In genomic region chr20:20710443-20710842, GRCh38 we compare ENCODE assay signal across 9 cellular contexts. TPM values are rescaled to one million over a fixed set of nuclear protein-coding genes. Genes with fewer than 3 reads are reported as not detected.
A peak's percentile ranks its signal among the peaks of the same experiment; 100 is the strongest.
DNase-seq lines count a peak whose midpoint lies in the region; ATAC-seq, FAIRE-seq and TF ChIP-seq lines count a peak whose summit lies in the region.
"Had no signal": no experiment of that assay in that cellular context is flagged by ENCODE, and none has a peak within 500 bp of the region (broad histone marks: within the 10 kb centered on the region; RNA-seq: fewer than 3 reads in every experiment).

No MANE protein-coding gene starts in this region.

- no peak for TF ChIP-seq EP300 in H1 (IDR thresholded peaks at IDR 0.05; ENCODE audit: borderline replicate concordance in 1 of 2, low read depth in 2 of 2, low read length in 2 of 2)

- no peak overlapping the region for H3K14ac ChIP-seq in H1 (ENCODE audit: insufficient read length)

- peaks cover 10 to 58% of the 10 kb centered on the region in 2 experiments for H3K79me2 ChIP-seq in H1 (ENCODE audit: control insufficient read depth in 1 of 2, insufficient read depth in 2 of 2, low read length in 2 of 2)

- no peak for FAIRE-seq in H1 (lab: Jason Lieb, UNC)

- no peak overlapping the region for H3K27ac ChIP-seq in CD8-positive, alpha-beta T cell (ENCODE audit: low read depth, low read length)
- H3K27ac ChIP-seq in H1 (ENCODE audit: low read depth, low read length): no peak overlapping the region

- H3K79me1 ChIP-seq in H1 (ENCODE audit: low read depth, low read length): peaks cover 9% of the 10 kb centered on the region; the same call in 1 of the 2 replicates

- no peaks in the 10 kb centered on the region for H3K9me3 ChIP-seq in CD8-positive, alpha-beta T cell (ENCODE audit: low read length)
- H3K9me3 ChIP-seq in H1 (ENCODE audit: insufficient read depth in 2 of 2, low read depth in 1 of 2, low read length in 1 of 2) (no peaks in the 10 kb centered on the region), neuron (ENCODE audit: low read length) (no peaks in the 10 kb centered on the region)

- H4K91ac ChIP-seq in H1 (replicated peaks; ENCODE audit: insufficient read length, low read length): no peak overlapping the region

- TF ChIP-seq CTCF in CD8-positive, alpha-beta T cell (IDR thresholded peaks at IDR 0.05): no peak
- TF ChIP-seq CTCF in NB4 (IDR thresholded peaks at IDR 0.05; ENCODE audit: low read depth, low read length): no peak
- TF ChIP-seq CTCF in H1 (IDR thresholded peaks at IDR 0.05; ENCODE audit: control extremely low read depth in 1 of 3, insufficient read depth in 1 of 3, low read depth in 1 of 3, low read length in 3 of 3): no peak

- CTCF ChIA-PET in CD8-positive, alpha-beta T cell (lab: Charles Lee): no interaction called here
- CTCF ChIA-PET in H1 (lab: Charles Lee; ENCODE audit: partially characterized antibody): no interaction called here

- no peak overlapping the region for H2BK12ac ChIP-seq in H1 (ENCODE audit: low read depth, low read length)

- H3K56ac ChIP-seq in H1 (replicated peaks; ENCODE audit: insufficient read length, low read depth, low read length): no peak overlapping the region

- peak overlapping the region; percentile 79 for H3K27ac Mint-ChIP-seq in CD8-positive, alpha-beta T cell

- intact Hi-C loops in CD8-positive, alpha-beta T cell (cut with DNase I, micrococcal nuclease): loop anchor here in 1 of 2 experiments (5.0 to 10.0 kb wide), 3 partner anchors 592 to 1916 kb away; partner anchors contain the start of genes NKX2-4 and XRN2

- no peaks in the 10 kb centered on the region for H3K27me3 ChIP-seq in CD8-positive, alpha-beta T cell (ENCODE audit: insufficient read depth, low read length)
- H3K27me3 ChIP-seq in H1 (replicated peaks in 1 of 4; ENCODE audit: control insufficient read depth in 3 of 4, extremely low read depth in 1 of 4, insufficient read depth in 3 of 4, low read length in 3 of 4) (no peaks in the 10 kb centered on the region; a peak in 2 of 7 replicates), neuron (ENCODE audit: insufficient read depth, low read length) (no peaks in the 10 kb centered on the region)

- H2BK20ac ChIP-seq in H1 (ENCODE audit: low read length): no peak overlapping the region

- no peak overlapping the region for H2BK5ac ChIP-seq in H1 (ENCODE audit: low read depth, low read length)

- no peak for ATAC-seq in CD8-positive, alpha-beta T cell
- no peak for ATAC-seq in HG03342 (IDR thresholded peaks at IDR 0.05; ENCODE audit: unreplicated experiment)
- ATAC-seq in HG03108 (IDR thresholded peaks at IDR 0.05; ENCODE audit: unreplicated experiment): no peak

- peaks cover 41% of the 10 kb centered on the region for H3K4me1 Mint-ChIP-seq in CD8-positive, alpha-beta T cell (ENCODE audit: low read depth)

- H3K23me2 ChIP-seq in H1 (ENCODE audit: low read depth, low read length): peaks cover 4% of the 10 kb centered on the region; the same call in 1 of the 2 replicates

- no peak for DNase-seq in CD8-positive, alpha-beta T cell
- DNase-seq in NB4 (ENCODE audit: low read depth) (no peak), H1 (ENCODE audit: low read depth in 1 of 2, low spot score in 2 of 2) (no peak), SK-N-DZ (ENCODE audit: low spot score) (no peak), COLO668 (lab: John Stamatoyannopoulos, UW; ENCODE audit: unreplicated experiment) (no peak)
- DNase-seq: NCI-H82 had no signal

- H3K4me2 ChIP-seq in H1 (ENCODE audit: insufficient read depth in 1 of 2, low read depth in 2 of 2, low read length in 2 of 2): peak overlapping the region; percentile 24 to 91; a peak in 1 of 4 replicates

- no peak overlapping the region for H2AK5ac ChIP-seq in H1 (ENCODE audit: low read depth, low read length)

- H3K23ac ChIP-seq in H1 (ENCODE audit: insufficient read length): no peak overlapping the region

- WGBS in H1 (ENCODE audit: extremely low coverage in 1 of 2, insufficient coverage in 1 of 2, insufficient read length in 1 of 2, insufficient replicate concordance in 2 of 2, low coverage in 1 of 2, low lambda C conversion rate in 2 of 2, missing lambda C conversion rate in 1 of 2), 2 experiments: 84% methylated on average over 1 of the region's 1 CpG; no CpG with 5 or more reads in 1 of the 2 experiments

- no peaks in the 10 kb centered on the region for H3K9me3 Mint-ChIP-seq in CD8-positive, alpha-beta T cell

- no peak overlapping the region for H3K9ac ChIP-seq in H1 (replicated peaks in 1 of 4; ENCODE audit: extremely low read depth in 1 of 4, low read depth in 3 of 4, low read length in 3 of 4)

- TF ChIP-seq POLR2A in NB4 (IDR thresholded peaks at IDR 0.05; ENCODE audit: extremely low read depth, insufficient read length) (no peak), H1 (IDR thresholded peaks at IDR 0.05; ENCODE audit: control extremely low read depth in 1 of 2, low read depth in 2 of 2, low read length in 2 of 2) (no peak)

- no peak overlapping the region for H3K4ac ChIP-seq in H1 (replicated peaks; ENCODE audit: insufficient read length, low read depth, low read length)

- peaks cover 10% of the 10 kb centered on the region for H3K36me3 Mint-ChIP-seq in CD8-positive, alpha-beta T cell

- POLR2A ChIA-PET in CD8-positive, alpha-beta T cell (lab: Charles Lee): no interaction called here
- POLR2A ChIA-PET in H1 (lab: Charles Lee; ENCODE audit: partially characterized antibody): interaction anchor here (1.3 kb wide), 1 partner anchor 115 kb away, joined by 3 read pairs; no protein-coding TSS in a partner anchor

- peaks cover 0 to 4% of the 10 kb centered on the region in 2 experiments for H4K20me1 ChIP-seq in H1 (replicated peaks in 1 of 2; ENCODE audit: control insufficient read depth in 1 of 2, insufficient read depth in 2 of 2, low read length in 2 of 2)

- no peak overlapping the region for H2BK120ac ChIP-seq in H1 (replicated peaks; ENCODE audit: low read depth, low read length)

- no peak overlapping the region for H4K5ac ChIP-seq in H1 (ENCODE audit: insufficient read length, low read depth, low read length)

- no peak overlapping the region for H2BK15ac ChIP-seq in H1 (ENCODE audit: low read length)

- H2AFZ ChIP-seq in H1 (ENCODE audit: low read length) (no peak overlapping the region), neuron (ENCODE audit: low read depth, low read length) (no peak overlapping the region)

- H3K18ac ChIP-seq in H1 (ENCODE audit: extremely low read depth, low read length): no peak overlapping the region

- H3K4me3 ChIP-seq in CD8-positive, alpha-beta T cell (ENCODE audit: low read depth, low read length): peak overlapping the region; percentile 89
- H3K4me3 ChIP-seq in NB4 (ENCODE audit: low read depth, low read length) (peak overlapping the region; percentile 91), H1 (ENCODE audit: extremely low read depth in 1 of 4, insufficient read depth in 2 of 4, low read depth in 3 of 4, low read length in 4 of 4) (peak overlapping the region in 1 of 4 experiments; percentile 94; a peak in 2 of 8 replicates), neuron (ENCODE audit: low read length) (peak overlapping the region; percentile 19)

- peaks cover 14% of the 10 kb centered on the region for H3K4me1 ChIP-seq in CD8-positive, alpha-beta T cell (ENCODE audit: insufficient read depth, low read length)
- H3K4me1 ChIP-seq in H1 (replicated peaks in 1 of 4; ENCODE audit: control insufficient read depth in 3 of 4, insufficient read depth in 4 of 4, low read length in 3 of 4) (peaks cover 1 to 7% (median 3%) of the 10 kb centered on the region in 4 experiments; a peak in 6 of 7 replicates), neuron (ENCODE audit: insufficient read depth, low read length) (peaks cover 16% of the 10 kb centered on the region)

- no peak overlapping the region for H4K8ac ChIP-seq in H1 (ENCODE audit: extremely low read depth, insufficient read depth, low read length)

- no peak for TF ChIP-seq RAD21 in H1 (IDR thresholded peaks at IDR 0.05 in 1 of 2, conservative IDR thresholded peaks at IDR 0.05 in 1 of 2; ENCODE audit: low read depth in 2 of 2, low read length in 2 of 2)

- H3K4me3 Mint-ChIP-seq in CD8-positive, alpha-beta T cell: peak overlapping the region; percentile 98

- no peaks in the 10 kb centered on the region for H3K36me3 ChIP-seq in CD8-positive, alpha-beta T cell (ENCODE audit: insufficient read depth, low read length)
- H3K36me3 ChIP-seq in H1 (ENCODE audit: control insufficient read depth in 2 of 4, insufficient read depth in 4 of 4, low read length in 3 of 4) (no peaks in the 10 kb centered on the region), neuron (ENCODE audit: insufficient read depth, low read length) (no peaks in the 10 kb centered on the region)

- no peaks in the 10 kb centered on the region for H3K27me3 Mint-ChIP-seq in CD8-positive, alpha-beta T cell (ENCODE audit: low read depth)

TF ChIP-seq in H1, 55 proteins besides CTCF, POLR2A, EP300 and RAD21 (continues in another document):
- no peak for TF ChIP-seq NANOG (IDR thresholded peaks at IDR 0.05; ENCODE audit: insufficient read depth, low read depth, low read length, poor library complexity, severe bottlenecking)
- no peak for TF ChIP-seq BACH1 (IDR thresholded peaks at IDR 0.05; ENCODE audit: low read length)
- no peak for TF ChIP-seq TAF7 (optimal IDR thresholded peaks at IDR 0.05; ENCODE audit: borderline replicate concordance, low read depth, low read length)
- TF ChIP-seq BRCA1 (IDR thresholded peaks at IDR 0.05; ENCODE audit: low read depth, low read length): no peak
- TF ChIP-seq SP1 (IDR thresholded peaks at IDR 0.05; ENCODE audit: low read depth, low read length): no peak
- no peak for TF ChIP-seq SIRT6 (IDR thresholded peaks at IDR 0.05; ENCODE audit: low read length)
- TF ChIP-seq ZNF274 (IDR thresholded peaks at IDR 0.05; ENCODE audit: borderline replicate concordance, extremely low read depth, low read length): no peak
- TF ChIP-seq KDM4A (IDR thresholded peaks at IDR 0.05; ENCODE audit: low read depth, low read length, severe bottlenecking): no peak
- TF ChIP-seq TBP (IDR thresholded peaks at IDR 0.05; ENCODE audit: low read depth, low read length): no peak
- TF ChIP-seq CTBP2 (IDR thresholded peaks at IDR 0.05; ENCODE audit: borderline replicate concordance, insufficient read depth, insufficient read length, low read length): no peak

RNA-seq across cellular contexts. Expression of gene RALGAPA2, which starts 2.0 kb away (rescaled TPM):
- 10 to 100 TPM; 15.4 to 17.5 TPM for total RNA-seq in CD8-positive, alpha-beta T cell
- total RNA-seq in H1 (2021; fragmentation: NEBNext Ultra II Directional; extraction: Animal tissue kit (Norgen Biotek cat#: 25700)): 23.9 and 25.5 TPM in 2 replicates
- polyA plus RNA-seq in H1 (2011; rRNA removed): 5.1 and 5.4 TPM in 2 replicates
- 7.1 TPM for polyA plus RNA-seq in H1 (2011; cell fraction: cytosol; rRNA removed)
- polyA plus RNA-seq in H1 (2011; cell fraction: nucleus; rRNA removed): 14.4 TPM
- 7.4 to 10.7 TPM (median 9.7 TPM) in 4 replicates for polyA plus RNA-seq in H1 (2012, experiment 1 of 2)
- 1.7 TPM for polyA plus RNA-seq in H1 (2012, experiment 2 of 2)
- polyA plus RNA-seq in H1 (2013, experiment 1 of 2): 9.1 TPM
- polyA plus RNA-seq in H1 (2013, experiment 2 of 2): 8.7 TPM
- polyA minus RNA-seq in H1 (2011; rRNA and poly(A)+ RNA removed): 20.7 and 26.1 TPM in 2 replicates
- 13.4 TPM for polyA minus RNA-seq in H1 (2011; cell fraction: cytosol; rRNA and poly(A)+ RNA removed)
- polyA minus RNA-seq in H1 (2011; cell fraction: nucleus; rRNA and poly(A)+ RNA removed): 45.3 TPM
- polyA plus RNA-seq in SK-N-DZ (2014; cell fraction: cytosol; rRNA removed): 14.7 and 14.8 TPM in 2 replicates
- 19.2 and 30.1 TPM in 2 replicates for polyA plus RNA-seq in SK-N-DZ (2014; cell fraction: nucleus; rRNA removed)
